Comparison of ENCODE assay signal across 15 cellular contexts in genomic region chr3:122298239-122298638, GRCh38. TPM values are rescaled to one million over a fixed set of nuclear protein-coding genes. Genes with fewer than 3 reads are reported as not detected.
DNase-seq lines count a peak whose midpoint lies in the region; ATAC-seq and TF ChIP-seq lines count a peak whose summit lies in the region.
"Had no signal": no experiment of that assay in that cellular context is flagged by ENCODE, and none has a peak within 500 bp of the region (broad histone marks: within the 10 kb centered on the region; RNA-seq: fewer than 3 reads in every experiment).

No MANE protein-coding gene starts in this region.

- no peak overlapping the region for H3K4me3 Mint-ChIP-seq in dendritic cell treated with granulocyte-macrophage colony-stimulating factor and Interleukin-4, amounts not matched to agents 40 ng/mL and 50 ng/mL, for 4 days
- H3K4me3 Mint-ChIP-seq: brain, H9 had no signal

- no peaks in the 10 kb centered on the region for H3K27me3 ChIP-seq in psoas muscle (ENCODE audit: insufficient read depth in 3 of 3, low read length in 2 of 3)

- H3K4me1 Mint-ChIP-seq in dendritic cell treated with granulocyte-macrophage colony-stimulating factor and Interleukin-4, amounts not matched to agents 40 ng/mL and 50 ng/mL, for 4 days (ENCODE audit: low read depth) = peaks cover 11% of the 10 kb centered on the region
- H3K4me1 Mint-ChIP-seq: brain, H9 had no signal

- intact Hi-C loops in dendritic cell treated with granulocyte-macrophage colony-stimulating factor and Interleukin-4, amounts not matched to agents 40 ng/mL and 50 ng/mL, for 4 days (cut with micrococcal nuclease) = loop anchor here (5.0 kb wide), 2 partner anchors 36 to 321 kb away; no protein-coding TSS in a partner anchor
- intact Hi-C loops in psoas muscle (cut with DNase I) = no loop called here

- in situ Hi-C loops in GM13977 (cut with MboI; ENCODE audit: low pct_unique_long_range_greater_than_20kb, low sequenced_read_pairs, unreplicated experiment) = no loop called here

- no peak overlapping the region for H3K27ac ChIP-seq in psoas muscle
- H3K27ac ChIP-seq: VCaP had no signal

- H3K9me3 Mint-ChIP-seq in dendritic cell treated with granulocyte-macrophage colony-stimulating factor and Interleukin-4, amounts not matched to agents 40 ng/mL and 50 ng/mL, for 4 days = no peaks in the 10 kb centered on the region

- H3K27me3 Mint-ChIP-seq in dendritic cell treated with granulocyte-macrophage colony-stimulating factor and Interleukin-4, amounts not matched to agents 40 ng/mL and 50 ng/mL, for 4 days = no peaks in the 10 kb centered on the region

- ATAC-seq in GM19463 (IDR thresholded peaks at IDR 0.05; ENCODE audit: unreplicated experiment) (peak; percentile 74), HG03175 (IDR thresholded peaks at IDR 0.05; ENCODE audit: unreplicated experiment) (peak; percentile 70), psoas muscle (no peak), GM19023 (IDR thresholded peaks at IDR 0.05; ENCODE audit: unreplicated experiment) (no peak), HG03439 (IDR thresholded peaks at IDR 0.05; ENCODE audit: unreplicated experiment) (no peak)
- ATAC-seq: left lobe of liver, right cardiac atrium had no signal

- 63 to 71% (median 63%) methylated on average over 2 of the region's 2 CpGs for WGBS in psoas muscle, 3 donors

- no peaks in the 10 kb centered on the region for H3K4me1 ChIP-seq in psoas muscle

- no peaks in the 10 kb centered on the region for H3K36me3 ChIP-seq in psoas muscle (ENCODE audit: insufficient read depth in 1 of 2, low read depth in 1 of 2)

- TF ChIP-seq CTCF in GM13977 (IDR thresholded peaks at IDR 0.05; ENCODE audit: extremely low read depth, insufficient read depth, missing control alignments) = peak; percentile 34
- TF ChIP-seq CTCF in psoas muscle (IDR thresholded peaks at IDR 0.05) = no peak

- H3K4me3 ChIP-seq in psoas muscle = no peak overlapping the region

- no peaks in the 10 kb centered on the region for H3K36me3 Mint-ChIP-seq in dendritic cell treated with granulocyte-macrophage colony-stimulating factor and Interleukin-4, amounts not matched to agents 40 ng/mL and 50 ng/mL, for 4 days (ENCODE audit: low read depth)
- H3K36me3 Mint-ChIP-seq: brain had no signal

- peak overlapping the region; percentile 36 for H3K27ac Mint-ChIP-seq in dendritic cell treated with granulocyte-macrophage colony-stimulating factor and Interleukin-4, amounts not matched to agents 40 ng/mL and 50 ng/mL, for 4 days
- H3K27ac Mint-ChIP-seq: brain, H9 had no signal

- DNase-seq in GM13977 (ENCODE audit: low spot score) (peak; percentile 47), psoas muscle (no peak), GM03348 (ENCODE audit: low spot score) (no peak)
- DNase-seq: DND-41, H9, KG1, right cardiac atrium had no signal

- H3K9me3 ChIP-seq in psoas muscle = peaks cover 8% of the 10 kb centered on the region

RNA-seq across cellular contexts. Expression of gene CSTA, which starts 26.8 kb away (rescaled TPM):
- total RNA-seq in psoas muscle = under 1 TPM; 0.40 to 0.84 (median 0.81) TPM
- polyA plus RNA-seq in psoas muscle = 1 to 10 TPM in 2 of 3 donors, under 1 TPM in 1; 0.67 to 3.3 (median 2.1) TPM
- total RNA-seq: H9 had no signal

Comparison
In these comparisons a context has a peak if more than half of its experiments do, and no peak if none do; other contexts are left out.
1. ATAC-seq: peak in GM19463 (single experiment) and HG03175 (single experiment); none in psoas muscle (0 of 4), GM19023 (single experiment) and HG03439 (single experiment).